In the genomic region with DNA sequence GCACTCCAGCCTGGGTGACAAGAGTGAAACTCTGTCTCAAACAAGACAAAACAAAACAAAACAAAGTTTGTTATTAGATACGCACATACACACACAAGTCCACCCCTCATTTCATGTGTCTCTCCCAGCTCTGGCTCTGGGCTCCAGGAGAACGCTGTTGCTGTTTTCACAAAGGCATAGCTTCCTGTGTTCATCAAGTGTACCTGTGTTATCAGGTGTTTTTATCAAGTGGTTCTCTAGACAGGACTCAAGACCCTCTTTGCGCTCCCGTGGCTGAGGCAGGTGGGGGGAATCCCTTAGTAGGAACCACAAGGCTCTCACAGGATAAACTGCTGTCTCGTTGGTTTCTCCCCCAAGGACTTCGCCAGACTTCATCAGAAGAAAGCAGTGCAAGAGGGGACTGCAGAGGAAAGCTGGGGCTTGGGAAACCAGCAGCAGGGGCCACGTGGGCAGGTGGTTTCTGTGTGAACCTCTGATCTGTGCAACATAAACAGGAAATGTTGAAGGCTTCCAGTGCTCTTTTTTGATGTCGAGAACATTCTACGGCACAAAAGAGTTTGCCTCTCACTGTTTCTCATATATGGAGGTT, we compare ENCODE assay signal across 1 cellular context.
TF ChIP-seq lines count a peak whose summit lies in the region.

No MANE protein-coding gene starts in this region.

TF ChIP-seq in endothelial cell of umbilical vein, 7 proteins besides CTCF, POLR2A, EP300 and RAD21:
- TF ChIP-seq, protein P1, sequence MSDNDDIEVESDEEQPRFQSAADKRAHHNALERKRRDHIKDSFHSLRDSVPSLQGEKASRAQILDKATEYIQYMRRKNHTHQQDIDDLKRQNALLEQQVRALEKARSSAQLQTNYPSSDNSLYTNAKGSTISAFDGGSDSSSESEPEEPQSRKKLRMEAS (IDR thresholded peaks at IDR 0.05; ENCODE audit: insufficient read depth, insufficient read length) = no peak
- TF ChIP-seq POLR2AphosphoS5 (IDR thresholded peaks at IDR 0.05; ENCODE audit: insufficient read depth, low read depth, low read length) (no peak), MYC (IDR thresholded peaks at IDR 0.05; ENCODE audit: low read depth, low read length) (no peak), GATA2 (IDR thresholded peaks at IDR 0.05; ENCODE audit: insufficient read depth, insufficient read length, low read depth, low read length) (no peak), FOS (IDR thresholded peaks at IDR 0.05; ENCODE audit: borderline replicate concordance, insufficient read depth, low read length) (no peak), EZH2 (IDR thresholded peaks at IDR 0.05; ENCODE audit: borderline replicate concordance, low read depth, low read length, severe bottlenecking) (no peak), JUN (IDR thresholded peaks at IDR 0.05; ENCODE audit: borderline replicate concordance, insufficient read depth, insufficient read length, low read depth) (no peak)
